Comparison of ENCODE assay signal across 14 cellular contexts in the genomic region with DNA sequence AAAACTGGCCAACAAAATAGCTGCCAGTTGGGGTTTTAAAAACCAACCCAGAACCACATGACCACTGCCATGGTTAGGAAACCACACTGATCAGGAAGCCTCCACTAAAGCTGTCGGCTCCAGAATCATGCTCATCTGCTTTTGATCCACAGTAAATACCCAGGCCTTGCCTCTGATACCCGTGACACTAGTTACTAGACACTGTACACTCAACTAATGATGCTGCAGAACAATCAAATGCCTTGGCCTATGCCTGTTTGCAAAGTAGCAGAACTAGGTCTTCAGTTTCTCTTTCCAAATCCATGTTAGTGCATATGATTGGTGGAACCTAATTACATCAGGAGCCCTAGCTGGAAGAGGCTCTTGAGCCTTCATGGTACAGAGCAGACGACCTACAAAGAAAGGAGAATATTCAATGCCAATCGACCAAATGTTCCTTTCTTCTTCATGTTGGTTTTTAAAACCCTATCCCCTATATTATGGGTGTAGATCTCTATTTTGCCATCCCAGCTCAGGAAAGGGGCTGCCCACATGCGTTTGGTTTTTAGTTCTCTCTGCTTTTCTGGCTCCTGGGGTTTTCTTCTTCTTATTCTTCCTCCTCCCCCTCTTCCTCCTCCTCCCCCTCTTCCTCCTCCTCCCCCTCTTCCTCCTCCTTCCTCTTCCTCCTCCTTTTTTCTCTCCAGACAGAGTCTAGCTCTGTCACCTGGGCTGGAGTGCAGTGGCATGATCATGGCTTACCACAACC.
DNase-seq lines count a peak whose midpoint lies in the region; ATAC-seq, FAIRE-seq and TF ChIP-seq lines count a peak whose summit lies in the region.
"Had no signal": no experiment of that assay in that cellular context is flagged by ENCODE, and none has a peak within 500 bp of the region (broad histone marks: within the 10 kb centered on the region; RNA-seq: fewer than 3 reads in every experiment).

No MANE protein-coding gene starts in this region.

- H3K4me1 Mint-ChIP-seq in WTC11 = peaks cover 44% of the 10 kb centered on the region
- H3K4me1 Mint-ChIP-seq in naive thymus-derived CD8-positive, alpha-beta T cell = peaks cover 8 to 16% (median 14%) of the 10 kb centered on the region in 4 donors

- H3K27me3 ChIP-seq in Karpas-422 (ENCODE audit: low read length) = no peaks in the 10 kb centered on the region
- H3K27me3 ChIP-seq: adrenal gland, gastrocnemius medialis, SJSA1, upper lobe of right lung had no signal

- no peaks in the 10 kb centered on the region for H3K36me3 Mint-ChIP-seq in WTC11
- peaks cover 2 to 4% (median 2%) of the 10 kb centered on the region in 3 donors for H3K36me3 Mint-ChIP-seq in naive thymus-derived CD8-positive, alpha-beta T cell

- no peak overlapping the region for H2AFZ ChIP-seq in Karpas-422 (ENCODE audit: low read length)

- TF ChIP-seq CTCF in WTC11 (IDR thresholded peaks at IDR 0.05) = no peak

- no peaks in the 10 kb centered on the region for H3K9me2 ChIP-seq in Karpas-422 (replicated peaks; ENCODE audit: insufficient read depth, low read length)

- no peaks in the 10 kb centered on the region for H3K36me3 ChIP-seq in Karpas-422 (ENCODE audit: insufficient read depth, low read length)
- H3K36me3 ChIP-seq: adrenal gland, gastrocnemius medialis, SJSA1, upper lobe of right lung had no signal

- 0 out of 2 replicates have a peak, but pooled peaks cover 5% of the 10 kb centered on the region for H4K20me1 ChIP-seq in Karpas-422 (ENCODE audit: insufficient read depth, low read depth, low read length)

- peak; percentile 20 for FAIRE-seq in H54 (lab: Jason Lieb, UNC)

- CTCF ChIA-PET in WTC11 (lab: Charles Lee) = no interaction called here

- no peak for TF ChIP-seq POLR2A in H54 (IDR thresholded peaks at IDR 0.05; ENCODE audit: low read depth, low read length)

- DNase-seq in NCI-H510A treated with DMSO at 0.1 percent for 48 hours (lab: John Stamatoyannopoulos, UW) (peak; percentile 50), NCI-H510A (lab: John Stamatoyannopoulos, UW) (no peak), H54 (ENCODE audit: insufficient read length, low spot score) (no peak), WTC11 (ENCODE audit: low spot score) (no peak), Karpas-422 (no peak), amniotic stem cell (lab: John Stamatoyannopoulos, UW) (no peak), midbrain (lab: John Stamatoyannopoulos, UW) (no peak)
- DNase-seq in naive thymus-derived CD8-positive, alpha-beta T cell = peak in 3 of 10 donors; percentile 0 to 5 (median 1)
- DNase-seq: adrenal gland, gastrocnemius medialis, kidney glomerular epithelial cell, upper lobe of right lung had no signal

- no peaks in the 10 kb centered on the region for H3K27me3 Mint-ChIP-seq in WTC11 (ENCODE audit: low read depth)
- H3K27me3 Mint-ChIP-seq in naive thymus-derived CD8-positive, alpha-beta T cell = no peaks in the 10 kb centered on the region

- H3K4me3 Mint-ChIP-seq in WTC11 = no peak overlapping the region
- peak overlapping the region in 5 of 10 donors; percentile 24 to 63 (median 48) for H3K4me3 Mint-ChIP-seq in naive thymus-derived CD8-positive, alpha-beta T cell

- H3K9me3 Mint-ChIP-seq in WTC11 = peaks cover 3% of the 10 kb centered on the region; the same call in 1 of the 2 replicates
- peaks cover 0 to 9% (median 0%) of the 10 kb centered on the region in 9 donors for H3K9me3 Mint-ChIP-seq in naive thymus-derived CD8-positive, alpha-beta T cell

- no peak overlapping the region for H3K27ac ChIP-seq in Karpas-422 (ENCODE audit: low read length)
- H3K27ac ChIP-seq: adrenal gland, gastrocnemius medialis, SJSA1, skin epidermis, upper lobe of right lung had no signal

- no peak for ATAC-seq in WTC11
- peak in 1 of 2 donors; percentile 59 for ATAC-seq in naive thymus-derived CD8-positive, alpha-beta T cell
- ATAC-seq: gastrocnemius medialis, upper lobe of right lung had no signal

- H3K4me3 ChIP-seq in Karpas-422 (ENCODE audit: low read length) = no peak overlapping the region
- H3K4me3 ChIP-seq: adrenal gland, gastrocnemius medialis, SJSA1, skin epidermis, upper lobe of right lung had no signal

- no peaks in the 10 kb centered on the region for H3K79me2 ChIP-seq in Karpas-422 (ENCODE audit: low read length)

- no peaks in the 10 kb centered on the region for H3K9me3 ChIP-seq in Karpas-422 (ENCODE audit: low read length)
- H3K9me3 ChIP-seq: adrenal gland, gastrocnemius medialis, SJSA1, upper lobe of right lung had no signal

- no peak overlapping the region for H3K9ac ChIP-seq in Karpas-422 (ENCODE audit: low read length)

- H3K4me1 ChIP-seq in Karpas-422 (ENCODE audit: low read length) = no peaks in the 10 kb centered on the region
- H3K4me1 ChIP-seq: gastrocnemius medialis, SJSA1, upper lobe of right lung had no signal

- no peak overlapping the region for H3K4me2 ChIP-seq in Karpas-422 (ENCODE audit: low read depth, low read length, poor library complexity, severe bottlenecking)

- POLR2A ChIA-PET in WTC11 (lab: Charles Lee) = interaction anchor here (0.7 to 1.1 kb wide), 2 partner anchors 198 to 1177 kb away, joined by 4 to 5 read pairs; partner anchors contain the start of genes NT5C2 and OGA
- POLR2A ChIA-PET in naive thymus-derived CD8-positive, alpha-beta T cell (lab: Charles Lee) = no interaction called here

- 0 out of 2 replicates have a peak overlapping the region, but pooled peaks have one; percentile 18 for H3K27ac Mint-ChIP-seq in WTC11
- H3K27ac Mint-ChIP-seq in naive thymus-derived CD8-positive, alpha-beta T cell = peak overlapping the region; percentile 53 to 94 (median 86)

TF ChIP-seq in WTC11, 78 proteins besides CTCF, POLR2A, EP300 and RAD21:
- TF ChIP-seq HMGXB4 (CRISPR knock-in tag; IDR thresholded peaks at IDR 0.05) (no peak), GTF2I (CRISPR knock-in tag; conservative IDR thresholded peaks at IDR 0.05) (no peak), NR2C2 (CRISPR knock-in tag; IDR thresholded peaks at IDR 0.05) (no peak), CREM (CRISPR knock-in tag; IDR thresholded peaks at IDR 0.05) (no peak), NR1H2 (CRISPR knock-in tag; IDR thresholded peaks at IDR 0.05) (no peak), ZNF232 (CRISPR knock-in tag; IDR thresholded peaks at IDR 0.05) (no peak)
- TF ChIP-seq, protein P1, sequence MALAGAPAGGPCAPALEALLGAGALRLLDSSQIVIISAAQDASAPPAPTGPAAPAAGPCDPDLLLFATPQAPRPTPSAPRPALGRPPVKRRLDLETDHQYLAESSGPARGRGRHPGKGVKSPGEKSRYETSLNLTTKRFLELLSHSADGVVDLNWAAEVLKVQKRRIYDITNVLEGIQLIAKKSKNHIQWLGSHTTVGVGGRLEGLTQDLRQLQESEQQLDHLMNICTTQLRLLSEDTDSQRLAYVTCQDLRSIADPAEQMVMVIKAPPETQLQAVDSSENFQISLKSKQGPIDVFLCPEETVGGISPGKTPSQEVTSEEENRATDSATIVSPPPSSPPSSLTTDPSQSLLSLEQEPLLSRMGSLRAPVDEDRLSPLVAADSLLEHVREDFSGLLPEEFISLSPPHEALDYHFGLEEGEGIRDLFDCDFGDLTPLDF (CRISPR knock-in tag; IDR thresholded peaks at IDR 0.05) = no peak
